8 cellular contexts compared by ENCODE assay signal in genomic region chr2:24456610-24457556, GRCh38. TPM values are rescaled to one million over a fixed set of nuclear protein-coding genes. Genes with fewer than 3 reads are reported as not detected.
DNase-seq lines count a peak whose midpoint lies in the region; ATAC-seq and TF ChIP-seq lines count a peak whose summit lies in the region.

No MANE protein-coding gene starts in this region.

- no peak overlapping the region for H3K4me3 Mint-ChIP-seq in activated T-cell treated with anti-CD3 and anti-CD28 coated beads, Interleukin-2, amount 50 U/mL, for 4 hours

- peaks cover 3% of the 10 kb centered on the region for H3K27me3 Mint-ChIP-seq in activated T-cell treated with anti-CD3 and anti-CD28 coated beads, Interleukin-2, amount 50 U/mL, for 4 hours (ENCODE audit: low read depth)

- WGBS in heart right ventricle, 2 donors = 68 to 77% methylated on average over 8 of the region's 8 CpGs

- no peak for DNase-seq in activated T-cell treated with anti-CD3 and anti-CD28 coated beads, Interleukin-2, amount 50 U/mL, for 4 hours
- DNase-seq in heart right ventricle (peak; percentile 45 to 49), cerebellar nuclear complex (lab: John Stamatoyannopoulos, UW) (no peak), SKM-1 (lab: John Stamatoyannopoulos, UW; ENCODE audit: unreplicated experiment) (no peak)
- DNase-seq in stimulated activated CD4-positive, alpha-beta T cell treated with anti-CD3 and anti-CD28 coated beads, Interleukin-4, amount 100 ng/mL, for 48 hours (ENCODE audit: low read depth in 2 of 2) = peak; percentile 3 to 19

- H3K36me3 ChIP-seq in heart right ventricle = no peaks in the 10 kb centered on the region

- H3K27me3 ChIP-seq in heart right ventricle = no peaks in the 10 kb centered on the region

- no peaks in the 10 kb centered on the region for H3K36me3 Mint-ChIP-seq in activated T-cell treated with anti-CD3 and anti-CD28 coated beads, Interleukin-2, amount 50 U/mL, for 4 hours (ENCODE audit: insufficient read depth)

- no peaks in the 10 kb centered on the region for H3K9me3 ChIP-seq in heart right ventricle

- peaks cover 0 to 29% (median 8%) of the 10 kb centered on the region in 9 donors for H3K4me1 ChIP-seq in heart right ventricle

- no peak overlapping the region for H3K27ac ChIP-seq in heart right ventricle

- ATAC-seq in HG02870 (IDR thresholded peaks at IDR 0.05; ENCODE audit: unreplicated experiment) (peak; percentile 70), heart right ventricle (peak; percentile 75 to 97 (median 90)), GM18868 (IDR thresholded peaks at IDR 0.05; ENCODE audit: unreplicated experiment) (no peak), GM18867 (IDR thresholded peaks at IDR 0.05; ENCODE audit: unreplicated experiment) (no peak)
- peak; percentile 72 to 88 for ATAC-seq in activated T-cell treated with anti-CD3 and anti-CD28 coated beads, Interleukin-2, amount 50 U/mL, for 4 hours

- H3K4me1 Mint-ChIP-seq in activated T-cell treated with anti-CD3 and anti-CD28 coated beads, Interleukin-2, amount 50 U/mL, for 4 hours (ENCODE audit: low read depth) = peaks cover 8% of the 10 kb centered on the region

- no peaks in the 10 kb centered on the region for H3K9me3 Mint-ChIP-seq in activated T-cell treated with anti-CD3 and anti-CD28 coated beads, Interleukin-2, amount 50 U/mL, for 4 hours

- H3K4me3 ChIP-seq in heart right ventricle = no peak overlapping the region

- intact Hi-C loops in heart right ventricle (cut with DNase I) = no loop called here

- no peak for TF ChIP-seq CTCF in heart right ventricle (IDR thresholded peaks at IDR 0.05)

RNA-seq across cellular contexts. Expression of gene NCOA1, which starts 34.2 kb away (rescaled TPM):
- total RNA-seq in activated T-cell treated with anti-CD3 and anti-CD28 coated beads, Interleukin-2, amount 50 U/mL, for 4 hours = 10 to 100 TPM; 23.9 to 36.9 (median 34.5) TPM
- 10 to 100 TPM; 28.5 to 36.7 (median 32.5) TPM for total RNA-seq in heart right ventricle
- 1 to 10 TPM; 8.6 to 9.5 TPM for polyA plus RNA-seq in heart right ventricle

Comparison
In these comparisons a context has a peak if more than half of its experiments do, and no peak if none do; other contexts are left out.
1. ATAC-seq: peak in HG02870 (single experiment), activated T-cell treated with anti-CD3 and anti-CD28 coated beads, Interleukin-2, amount 50 U/mL, for 4 hours (2 of 2) and heart right ventricle (8 of 8); none in GM18868 (single experiment) and GM18867 (single experiment).
2. DNase-seq: peak in heart right ventricle (2 of 2) and stimulated activated CD4-positive, alpha-beta T cell treated with anti-CD3 and anti-CD28 coated beads, Interleukin-4, amount 100 ng/mL, for 48 hours (2 of 2); none in activated T-cell treated with anti-CD3 and anti-CD28 coated beads, Interleukin-2, amount 50 U/mL, for 4 hours (single experiment), cerebellar nuclear complex (0 of 2) and SKM-1 (single experiment).